Comparison of ENCODE assay signal across 10 cellular contexts in genomic region chr2:25275575-25275965, GRCh38.
A peak's percentile ranks its signal among the peaks of the same experiment; 100 is the strongest.
DNase-seq lines count a peak whose midpoint lies in the region; ATAC-seq and TF ChIP-seq lines count a peak whose summit lies in the region.
"Had no signal": no experiment of that assay in that cellular context is flagged by ENCODE, and none has a peak within 500 bp of the region (broad histone marks: within the 10 kb centered on the region; RNA-seq: fewer than 3 reads in every experiment).

No MANE protein-coding gene starts in this region.

- H3K9me3 ChIP-seq in cardiac muscle cell (ENCODE audit: low read depth), result no peaks in the 10 kb centered on the region
- no peaks in the 10 kb centered on the region for H3K9me3 ChIP-seq in upper lobe of left lung

- peaks cover 73% of the 10 kb centered on the region for H3K36me3 Mint-ChIP-seq in activated T-helper 2 cell treated with anti-CD3 and anti-CD28 coated beads, Interferon-gamma antibody, Interleukin-2, Interleukin-4, amounts not matched to agents 10 μg/mL and 5 μg/mL and 100 μg/mL, durations not matched to agents 14 hours and 24 hours and 36 hours (ENCODE audit: low read depth)
- peaks cover 30% of the 10 kb centered on the region for H3K36me3 Mint-ChIP-seq in mesothelial cell of epicardium

- TF ChIP-seq CTCF in cardiac muscle cell (IDR thresholded peaks at IDR 0.05; ENCODE audit: low read depth, low read length) (no peak), mesothelial cell of epicardium (IDR thresholded peaks at IDR 0.05; ENCODE audit: unreplicated experiment) (no peak), upper lobe of left lung (IDR thresholded peaks at IDR 0.05) (no peak)

- H3K27me3 Mint-ChIP-seq in activated T-helper 2 cell treated with anti-CD3 and anti-CD28 coated beads, Interferon-gamma antibody, Interleukin-2, Interleukin-4, amounts not matched to agents 10 μg/mL and 5 μg/mL and 100 μg/mL, durations not matched to agents 14 hours and 24 hours and 36 hours (ENCODE audit: low read depth), result no peaks in the 10 kb centered on the region
- no peaks in the 10 kb centered on the region for H3K27me3 Mint-ChIP-seq in mesothelial cell of epicardium (ENCODE audit: low read depth)
- H3K27me3 Mint-ChIP-seq: brain had no signal

- 56 to 72% methylated on average over 2 to 6 of the region's 6 CpGs for WGBS in upper lobe of left lung, 2 donors

- intact Hi-C loops in Right ventricle myocardium superior (cut with DNase I), result no loop called here
- intact Hi-C loops in activated T-helper 2 cell treated with anti-CD3 and anti-CD28 coated beads, Interferon-gamma antibody, Interleukin-2, Interleukin-4, amounts not matched to agents 10 μg/mL and 5 μg/mL and 100 μg/mL, durations not matched to agents 14 hours and 24 hours and 36 hours (cut with micrococcal nuclease), result loop anchor here (5.0 kb wide), 1 partner anchor 247 kb away; no protein-coding TSS in a partner anchor

- no peaks in the 10 kb centered on the region for H3K27me3 ChIP-seq in cardiac muscle cell
- no peaks in the 10 kb centered on the region for H3K27me3 ChIP-seq in upper lobe of left lung

- H3K4me1 ChIP-seq in cardiac muscle cell (ENCODE audit: low read depth) (peaks cover 28% of the 10 kb centered on the region), upper lobe of left lung (peaks cover 55 to 70% (median 62%) of the 10 kb centered on the region in 4 donors)

- peak overlapping the region; percentile 24 for H3K4me3 Mint-ChIP-seq in activated T-helper 2 cell treated with anti-CD3 and anti-CD28 coated beads, Interferon-gamma antibody, Interleukin-2, Interleukin-4, amounts not matched to agents 10 μg/mL and 5 μg/mL and 100 μg/mL, durations not matched to agents 14 hours and 24 hours and 36 hours (ENCODE audit: low read depth)
- no peak overlapping the region for H3K4me3 Mint-ChIP-seq in mesothelial cell of epicardium

- TF ChIP-seq POLR2A in upper lobe of left lung (IDR thresholded peaks at IDR 0.05), result no peak

- H3K4me3 ChIP-seq in cardiac muscle cell, result no peak overlapping the region
- H3K4me3 ChIP-seq in upper lobe of left lung, result no peak overlapping the region

- H3K9me3 Mint-ChIP-seq in activated T-helper 2 cell treated with anti-CD3 and anti-CD28 coated beads, Interferon-gamma antibody, Interleukin-2, Interleukin-4, amounts not matched to agents 10 μg/mL and 5 μg/mL and 100 μg/mL, durations not matched to agents 14 hours and 24 hours and 36 hours, result no peaks in the 10 kb centered on the region
- no peaks in the 10 kb centered on the region for H3K9me3 Mint-ChIP-seq in mesothelial cell of epicardium
- H3K9me3 Mint-ChIP-seq: brain had no signal

- H3K36me3 ChIP-seq in cardiac muscle cell (peaks cover 3% of the 10 kb centered on the region), upper lobe of left lung (peaks cover 0 to 9% (median 0%) of the 10 kb centered on the region in 4 donors)

- peak overlapping the region; percentile 82 for H3K27ac Mint-ChIP-seq in activated T-helper 2 cell treated with anti-CD3 and anti-CD28 coated beads, Interferon-gamma antibody, Interleukin-2, Interleukin-4, amounts not matched to agents 10 μg/mL and 5 μg/mL and 100 μg/mL, durations not matched to agents 14 hours and 24 hours and 36 hours
- peak overlapping the region; percentile 71 for H3K27ac Mint-ChIP-seq in mesothelial cell of epicardium

- DNase-seq in cardiac muscle cell (ENCODE audit: low read depth in 1 of 2, low spot score in 1 of 2) (no peak), Right ventricle myocardium superior (no peak), mesothelial cell of epicardium (ENCODE audit: low spot score in 2 of 2, unreplicated experiment in 2 of 2) (no peak), upper lobe of left lung (no peak), mesenteric fat pad (ENCODE audit: low spot score) (no peak), GF-D8 (lab: John Stamatoyannopoulos, UW) (no peak)
- no peak for DNase-seq in activated T-helper 2 cell treated with anti-CD3 and anti-CD28 coated beads, Interferon-gamma antibody, Interleukin-2, Interleukin-4, amounts not matched to agents 10 μg/mL and 5 μg/mL and 100 μg/mL, durations not matched to agents 14 hours and 24 hours and 36 hours (ENCODE audit: low spot score)
- DNase-seq: kidney glomerular epithelial cell had no signal

- no peak for ATAC-seq in Right ventricle myocardium superior (ENCODE audit: poor library complexity)
- ATAC-seq in upper lobe of left lung (ENCODE audit: low FRiP score in 2 of 2), result no peak
- ATAC-seq in GM18502 (IDR thresholded peaks at IDR 0.05; ENCODE audit: poor library complexity, unreplicated experiment), result no peak

- peaks cover 50% of the 10 kb centered on the region for H3K4me1 Mint-ChIP-seq in activated T-helper 2 cell treated with anti-CD3 and anti-CD28 coated beads, Interferon-gamma antibody, Interleukin-2, Interleukin-4, amounts not matched to agents 10 μg/mL and 5 μg/mL and 100 μg/mL, durations not matched to agents 14 hours and 24 hours and 36 hours (ENCODE audit: low read depth)
- H3K4me1 Mint-ChIP-seq in mesothelial cell of epicardium, result peaks cover 28% of the 10 kb centered on the region

- peak overlapping the region; percentile 50 for H3K27ac ChIP-seq in cardiac muscle cell
- peak overlapping the region; percentile 39 to 87 (median 76) for H3K27ac ChIP-seq in upper lobe of left lung

- no peak for TF ChIP-seq EP300 in upper lobe of left lung (IDR thresholded peaks at IDR 0.05)
